Comparison of ENCODE assay signal across 8 cellular contexts in the genomic region with DNA sequence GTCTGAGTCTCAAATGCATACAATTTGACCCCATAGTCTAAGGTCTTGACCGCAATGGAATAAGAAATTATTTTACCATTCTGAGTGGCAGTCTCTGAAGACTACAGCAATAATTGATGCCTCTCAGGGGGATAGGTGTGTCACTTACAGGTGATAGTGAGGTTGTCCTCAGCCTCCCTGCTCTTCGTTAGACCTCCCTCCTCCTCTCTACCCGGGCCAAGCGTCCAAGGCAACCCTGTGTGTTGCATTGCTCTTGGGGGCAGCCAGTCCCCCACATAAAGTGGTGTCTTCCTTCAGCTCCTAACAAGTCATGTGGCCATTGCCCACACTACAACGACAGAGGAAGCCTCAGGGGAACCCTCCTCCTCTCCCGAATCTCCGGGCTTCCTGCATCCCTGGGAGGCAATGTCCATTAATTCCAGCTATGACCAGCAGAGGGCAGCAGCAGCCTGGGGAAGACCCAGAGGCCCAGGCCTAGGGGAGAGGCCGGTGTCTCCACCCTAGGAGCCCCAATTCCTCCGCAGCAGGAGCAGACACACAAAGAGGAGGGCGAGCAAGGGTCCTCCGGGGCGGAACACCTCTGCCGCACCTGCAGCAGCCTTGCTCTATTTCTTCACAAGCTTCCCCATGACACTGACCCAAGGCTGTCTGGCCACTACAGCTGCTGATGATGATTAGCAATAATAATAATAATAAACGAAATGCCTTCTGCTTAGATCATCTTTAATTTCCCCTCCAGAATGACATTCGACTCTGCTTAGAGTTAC.
DNase-seq lines count a peak whose midpoint lies in the region; ATAC-seq and TF ChIP-seq lines count a peak whose summit lies in the region.

No MANE protein-coding gene starts in this region.

- in situ Hi-C loops in astrocyte of the cerebellum (cut with HindIII; ENCODE audit: low sequenced_read_pairs), result no loop called here

- ATAC-seq in GM21526 (IDR thresholded peaks at IDR 0.05; ENCODE audit: low FRiP score, unreplicated experiment), result peak; percentile 74

- TF ChIP-seq CTCF in LNCAP (IDR thresholded peaks at IDR 0.05) (peak; percentile 93), astrocyte of the cerebellum (IDR thresholded peaks at IDR 0.05; ENCODE audit: low read depth, low read length, missing control alignments) (peak; percentile 78)

- no peak overlapping the region for H3K4me3 ChIP-seq in astrocyte of the cerebellum (ENCODE audit: low read depth, low read length)

- peak; percentile 77 for DNase-seq in D341Med (ENCODE audit: low spot score)
- DNase-seq in T-helper 9 cell, result peak; percentile 48
- no peak for DNase-seq in astrocyte of the cerebellum (ENCODE audit: low read depth)
- peak; percentile 62 for DNase-seq in iPS DF 4.7 (ENCODE audit: extremely low read depth, low spot score)
- peak; percentile 52 to 78 (median 69) for DNase-seq in stimulated activated CD4-positive, alpha-beta T cell treated with anti-CD3 and anti-CD28 coated beads, Interleukin-12 subunit alpha, Interleukin-12 subunit beta, amount 100 ng/mL, for 48 hours (ENCODE audit: low read depth in 2 of 3, low spot score in 1 of 3)
- no peak for DNase-seq in dedifferentiated amniotic fluid mesenchymal stem cell (ENCODE audit: extremely low spot score)

Comparison
In these comparisons a context has a peak if more than half of its experiments do, and no peak if none do; other contexts are left out.
1. DNase-seq: peak in D341Med (single experiment), T-helper 9 cell (single experiment), iPS DF 4.7 (single experiment) and stimulated activated CD4-positive, alpha-beta T cell treated with anti-CD3 and anti-CD28 coated beads, Interleukin-12 subunit alpha, Interleukin-12 subunit beta, amount 100 ng/mL, for 48 hours (3 of 3); none in astrocyte of the cerebellum (single experiment) and dedifferentiated amniotic fluid mesenchymal stem cell (single experiment).